ENCODE assay signal across 16 cellular contexts in the genomic region with DNA sequence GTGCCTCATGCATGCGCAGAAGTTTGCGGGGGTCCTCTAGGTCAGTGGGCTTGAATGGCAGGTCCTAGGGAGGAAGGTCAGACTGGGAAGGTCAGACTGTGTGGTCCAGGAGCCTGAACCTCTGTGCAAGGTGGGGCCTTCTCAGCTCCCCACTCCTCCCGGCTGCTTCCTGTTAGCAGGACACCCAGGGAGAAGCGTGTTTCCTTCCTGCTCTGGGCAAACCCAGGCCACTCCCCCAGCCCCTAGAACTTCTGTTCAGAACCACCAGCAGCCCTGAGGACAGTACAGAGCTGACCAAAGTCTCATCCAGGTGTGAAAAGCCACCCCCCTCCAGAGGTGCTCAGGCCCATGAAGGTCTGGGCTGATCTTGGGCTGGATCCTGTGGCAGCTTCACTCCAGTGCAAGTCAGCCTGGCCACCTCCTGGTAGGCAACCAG. TPM values are rescaled to one million over a fixed set of nuclear protein-coding genes. Genes with fewer than 3 reads are reported as not detected.
DNase-seq lines count a peak whose midpoint lies in the region; ATAC-seq, FAIRE-seq and TF ChIP-seq lines count a peak whose summit lies in the region.
"Had no signal": no experiment of that assay in that cellular context is flagged by ENCODE, and none has a peak within 500 bp of the region (broad histone marks: within the 10 kb centered on the region; RNA-seq: fewer than 3 reads in every experiment).

No MANE protein-coding gene starts in this region.

- H3K4me1 ChIP-seq in right lobe of liver (no peaks in the 10 kb centered on the region), HepG2 (ENCODE audit: insufficient read depth, low read length) (no peaks in the 10 kb centered on the region), mesenchymal stem cell (ENCODE audit: control insufficient read depth, insufficient read depth, low read depth, low read length) (peaks cover 5% of the 10 kb centered on the region)

- no peaks in the 10 kb centered on the region for H3K36me3 ChIP-seq in right lobe of liver
- H3K36me3 ChIP-seq in HepG2 (replicated peaks in 1 of 2; ENCODE audit: control insufficient read depth in 1 of 2, insufficient read depth in 2 of 2, low read length in 2 of 2) = no peaks in the 10 kb centered on the region
- H3K36me3 ChIP-seq in mesenchymal stem cell (ENCODE audit: control insufficient read depth in 1 of 2, insufficient read depth in 2 of 2, low read depth in 1 of 2, low read length in 2 of 2) = peaks cover 3 to 27% of the 10 kb centered on the region in 2 experiments

- no TSS peak for BruUV-seq in HepG2 (replicated peaks; lab: Mats Ljungman, UMichigan)

- DNase-seq in right lobe of liver (no peak), HepG2 (ENCODE audit: low spot score) (no peak), WTC11 (ENCODE audit: low spot score) (no peak), mesenchymal stem cell (no peak), substantia nigra (lab: John Stamatoyannopoulos, UW) (no peak), SKM-1 (lab: John Stamatoyannopoulos, UW; ENCODE audit: unreplicated experiment) (no peak)
- DNase-seq in stimulated activated naive B cell treated with anti-CD40 and anti-IgM and Interleukin-4, amounts not matched to agents 10 μg/mL and 1 μg/mL and 100 μg/mL, for 72 hours = no peak
- DNase-seq: CD4-positive, alpha-beta memory T cell; H9; MV-4-11; NCI-H1417; NCI-H1930; NCI-H526 treated with DMSO at 0.1 percent for 48 hours; RPMI8226 had no signal

- H3K79me1 ChIP-seq in mesenchymal stem cell (replicated peaks; ENCODE audit: low read length, poor library complexity, severe bottlenecking) = peaks cover 46% of the 10 kb centered on the region

- no peak overlapping the region for H3K4me3 Mint-ChIP-seq in WTC11
- H3K4me3 Mint-ChIP-seq in stimulated activated naive B cell treated with anti-CD40 and anti-IgM and Interleukin-4, amounts not matched to agents 10 μg/mL and 1 μg/mL and 100 μg/mL, for 72 hours = no peak overlapping the region
- H3K4me3 Mint-ChIP-seq: B cell; CD4-positive, alpha-beta memory T cell; H9 had no signal

- in situ Hi-C loops in HepG2 (cut with HindIII; ENCODE audit: extremely low pct_ligation_motif_present, low pct_unique_long_range_greater_than_20kb) = loop anchor here (10.0 kb wide), 1 partner anchor 216 kb away; no protein-coding TSS in a partner anchor

- H4K20me1 ChIP-seq in HepG2 (ENCODE audit: insufficient read depth, low read length) = no peaks in the 10 kb centered on the region

- no peak for FAIRE-seq in HepG2 (lab: Jason Lieb, UNC)

- H3K4me2 ChIP-seq in HepG2 (ENCODE audit: low read depth, low read length) (no peak overlapping the region), mesenchymal stem cell (ENCODE audit: low read length, poor library complexity, severe bottlenecking) (no peak overlapping the region)

- H4K91ac ChIP-seq in mesenchymal stem cell (ENCODE audit: low read length) = peak overlapping the region; percentile 52

- no peak for TF ChIP-seq CTCF in right lobe of liver (IDR thresholded peaks at IDR 0.05)
- no peak for TF ChIP-seq CTCF in HepG2 (CRISPR knock-in tag; IDR thresholded peaks at IDR 0.05)
- TF ChIP-seq CTCF in WTC11 (IDR thresholded peaks at IDR 0.05) = no peak

- H3K18ac ChIP-seq in mesenchymal stem cell (ENCODE audit: low read depth in 1 of 2, low read length in 2 of 2) = peak overlapping the region; percentile 26 to 28

- no peak overlapping the region for H3K27ac ChIP-seq in right lobe of liver
- H3K27ac ChIP-seq in HepG2 (ENCODE audit: extremely low read length, insufficient read depth, low read length) = no peak overlapping the region
- no peak overlapping the region for H3K27ac ChIP-seq in mesenchymal stem cell (ENCODE audit: low read length, poor library complexity, severe bottlenecking)
- peak overlapping the region; percentile 17 for H3K27ac ChIP-seq in substantia nigra (ENCODE audit: low read depth, low read length, poor library complexity, severe bottlenecking)

- H3K27me3 ChIP-seq in right lobe of liver (no peaks in the 10 kb centered on the region), HepG2 (ENCODE audit: control insufficient read depth in 1 of 2, insufficient read depth in 2 of 2, low read length in 2 of 2) (peaks cover 1 to 39% of the 10 kb centered on the region in 2 experiments; a peak in 4 of 5 replicates), mesenchymal stem cell (ENCODE audit: control insufficient read depth in 1 of 2, insufficient read depth in 1 of 2, low read length in 2 of 2) (no peaks in the 10 kb centered on the region)

- H3K9me3 Mint-ChIP-seq in WTC11 = peaks cover 4% of the 10 kb centered on the region; the same call in 1 of the 2 replicates
- H3K9me3 Mint-ChIP-seq in stimulated activated naive B cell treated with anti-CD40 and anti-IgM and Interleukin-4, amounts not matched to agents 10 μg/mL and 1 μg/mL and 100 μg/mL, for 72 hours = no peaks in the 10 kb centered on the region
- H3K9me3 Mint-ChIP-seq: CD4-positive, alpha-beta memory T cell had no signal

- H3K36me3 Mint-ChIP-seq in WTC11 = no peaks in the 10 kb centered on the region
- H3K36me3 Mint-ChIP-seq in stimulated activated naive B cell treated with anti-CD40 and anti-IgM and Interleukin-4, amounts not matched to agents 10 μg/mL and 1 μg/mL and 100 μg/mL, for 72 hours = no peaks in the 10 kb centered on the region
- H3K36me3 Mint-ChIP-seq: CD4-positive, alpha-beta memory T cell had no signal

- H2AK5ac ChIP-seq in mesenchymal stem cell (ENCODE audit: low read length, severe bottlenecking) = no peak overlapping the region

- H3K4ac ChIP-seq in mesenchymal stem cell (ENCODE audit: low read depth in 1 of 2, low read length in 2 of 2) = peak overlapping the region in 1 of 2 experiments; percentile 17

- no peak for TF ChIP-seq EP300 in HepG2 (IDR thresholded peaks at IDR 0.05; ENCODE audit: low read depth in 2 of 2, low read length in 2 of 2)
- TF ChIP-seq EP300 in HepG2 (CRISPR knock-in tag; IDR thresholded peaks at IDR 0.05; ENCODE audit: borderline replicate concordance) = no peak

- H2AFZ ChIP-seq in HepG2 (ENCODE audit: low read length) = no peak overlapping the region
- H2AFZ ChIP-seq in mesenchymal stem cell (ENCODE audit: low read depth, low read length) = no peak overlapping the region

- H3K4me3 ChIP-seq in right lobe of liver (no peak overlapping the region), HepG2 (replicated peaks in 1 of 3; ENCODE audit: insufficient read depth in 1 of 3, low read depth in 2 of 3, low read length in 3 of 3) (no peak overlapping the region), mesenchymal stem cell (ENCODE audit: insufficient read depth in 1 of 2, low read depth in 1 of 2, low read length in 2 of 2) (no peak overlapping the region)

- peaks cover 7% of the 10 kb centered on the region for H3K4me1 Mint-ChIP-seq in WTC11
- no peaks in the 10 kb centered on the region for H3K4me1 Mint-ChIP-seq in stimulated activated naive B cell treated with anti-CD40 and anti-IgM and Interleukin-4, amounts not matched to agents 10 μg/mL and 1 μg/mL and 100 μg/mL, for 72 hours
- H3K4me1 Mint-ChIP-seq: B cell had no signal

- CTCF ChIA-PET in HepG2 (lab: Yijun Ruan, JAX; ENCODE audit: low intra/inter-chr PET ratio, low total read pairs) (no interaction called here), WTC11 (lab: Charles Lee) (interaction anchor here (0.9 to 2.5 kb wide), 5 partner anchors 9 to 224 kb away, joined by 3 to 11 read pairs (median 5); no protein-coding TSS in a partner anchor)

- H2BK15ac ChIP-seq in mesenchymal stem cell (ENCODE audit: low read depth, poor library complexity, severe bottlenecking) = peak overlapping the region; percentile 6

- no peak overlapping the region for H4K8ac ChIP-seq in mesenchymal stem cell (ENCODE audit: low read length)

- H3K79me2 ChIP-seq in HepG2 (ENCODE audit: insufficient read depth, low read length) = no peaks in the 10 kb centered on the region

- POLR2A ChIA-PET in HepG2 (lab: Yijun Ruan, JAX) (no interaction called here), WTC11 (lab: Charles Lee) (no interaction called here)

- TF ChIP-seq POLR2A in right lobe of liver (IDR thresholded peaks at IDR 0.05) (no peak), HepG2 (IDR thresholded peaks at IDR 0.05; ENCODE audit: insufficient read depth in 1 of 2, low read depth in 2 of 2, low read length in 2 of 2) (no peak)

- ATAC-seq in right lobe of liver (peak in 3 of 4 donors; percentile 14 to 23 (median 16)), HepG2 (no peak), WTC11 (peak; percentile 23; the same call in 1 of the 2 replicates), GM19035 (IDR thresholded peaks at IDR 0.05; ENCODE audit: unreplicated experiment) (no peak)
- ATAC-seq in stimulated activated naive B cell treated with anti-CD40 and anti-IgM and Interleukin-4, amounts not matched to agents 10 μg/mL and 1 μg/mL and 100 μg/mL, for 72 hours (replicated peaks) = no peak

- H3K23ac ChIP-seq in mesenchymal stem cell (ENCODE audit: low read length in 2 of 2) = no peak overlapping the region

- no peak overlapping the region for H3K27ac Mint-ChIP-seq in WTC11
- no peak overlapping the region for H3K27ac Mint-ChIP-seq in stimulated activated naive B cell treated with anti-CD40 and anti-IgM and Interleukin-4, amounts not matched to agents 10 μg/mL and 1 μg/mL and 100 μg/mL, for 72 hours
- H3K27ac Mint-ChIP-seq: B cell, H9 had no signal

- H3K9ac ChIP-seq in HepG2 (ENCODE audit: insufficient read depth, low read depth, low read length) (no peak overlapping the region), mesenchymal stem cell (ENCODE audit: low read length) (no peak overlapping the region)

- no peak overlapping the region for H2BK5ac ChIP-seq in mesenchymal stem cell (ENCODE audit: low read depth, low read length, poor library complexity, severe bottlenecking)

- intact Hi-C loops in right lobe of liver (cut with DNase I) (no loop called here), HepG2 (cut with micrococcal nuclease; ENCODE audit: unreplicated experiment) (no loop called here)

- no peak overlapping the region for H2BK120ac ChIP-seq in mesenchymal stem cell (ENCODE audit: low read depth, low read length)

- peak overlapping the region in 1 of 2 experiments; percentile 35 for H3K14ac ChIP-seq in mesenchymal stem cell (ENCODE audit: low read length in 2 of 2)

- no CpG with 5 or more reads among the region's 4 CpGs for WGBS in right lobe of liver (ENCODE audit: insufficient coverage, low coverage, low lambda C conversion rate, missing lambda C conversion rate)
- WGBS in HepG2 (ENCODE audit: low lambda C conversion rate) = 60% methylated on average over 1 of the region's 4 CpGs
- 74% methylated on average over 4 of the region's 4 CpGs for WGBS in mesenchymal stem cell

- H3K27me3 Mint-ChIP-seq in WTC11 (ENCODE audit: low read depth) = no peaks in the 10 kb centered on the region
- H3K27me3 Mint-ChIP-seq in stimulated activated naive B cell treated with anti-CD40 and anti-IgM and Interleukin-4, amounts not matched to agents 10 μg/mL and 1 μg/mL and 100 μg/mL, for 72 hours = no peaks in the 10 kb centered on the region
- H3K27me3 Mint-ChIP-seq: B cell; CD4-positive, alpha-beta memory T cell had no signal

- TF ChIP-seq RAD21 in HepG2 (CRISPR knock-in tag; IDR thresholded peaks at IDR 0.05) = no peak

- H2BK12ac ChIP-seq in mesenchymal stem cell (ENCODE audit: low read length in 2 of 2) = peak overlapping the region; percentile 9 to 21

- H3K9me3 ChIP-seq in right lobe of liver (no peaks in the 10 kb centered on the region), HepG2 (ENCODE audit: low read length) (no peaks in the 10 kb centered on the region), mesenchymal stem cell (ENCODE audit: control insufficient read depth, low read length) (no peaks in the 10 kb centered on the region)

RNA-seq across cellular contexts. Expression of a gene that starts 29.9 kb away (rescaled TPM):
- total RNA-seq in right lobe of liver = 1 to 10 TPM; 2.1 to 7.4 (median 3.7) TPM
- total RNA-seq in HepG2 (2016; rRNA removed; fragmentation: Illumina TruSeq; extraction: Trizol) = 0.01 TPM in 1 of 2 replicates, not detected in the other
- not detected in 2 replicates for total RNA-seq in HepG2 (2016; cell fraction: cytosol; rRNA removed; fragmentation: Illumina TruSeq; extraction: Trizol; ENCODE audit: low read depth)
- 0.02 TPM in 1 of 2 replicates, not detected in the other for total RNA-seq in HepG2 (2016; cell fraction: insoluble cytoplasmic fraction; rRNA removed; fragmentation: Illumina TruSeq; extraction: Trizol)
- total RNA-seq in HepG2 (2016; cell fraction: membrane; rRNA removed; fragmentation: Illumina TruSeq; extraction: Trizol) = under 0.01 TPM in 1 of 2 replicates, not detected in the other
- not detected in 2 replicates for total RNA-seq in HepG2 (2016; cell fraction: nucleus; rRNA removed; fragmentation: Illumina TruSeq; extraction: Trizol)
- 0.04 TPM in 1 of 2 replicates, not detected in the other for polyA plus RNA-seq in HepG2 (2011; rRNA removed)
- not detected in 2 replicates for polyA plus RNA-seq in HepG2 (2011; cell fraction: cytosol; rRNA removed)
- 0.03 TPM in 1 of 2 replicates, not detected in the other for polyA plus RNA-seq in HepG2 (2011; cell fraction: nucleus; rRNA removed)
- polyA plus RNA-seq in HepG2 (2012) = 0.01 TPM in 2 replicates
- not detected in 2 replicates for polyA plus RNA-seq in HepG2 (2016; cell fraction: cytosol; fragmentation: Illumina TruSeq; extraction: Trizol; ENCODE audit: low read depth)
- polyA plus RNA-seq in HepG2 (2016; cell fraction: insoluble cytoplasmic fraction; fragmentation: Illumina TruSeq; extraction: Trizol; ENCODE audit: low read depth) = not detected in 2 replicates
- not detected in 2 replicates for polyA plus RNA-seq in HepG2 (2016; cell fraction: membrane; fragmentation: Illumina TruSeq; extraction: Trizol; ENCODE audit: low read depth)
- not detected in 2 replicates for polyA plus RNA-seq in HepG2 (2016; cell fraction: nucleus; fragmentation: Illumina TruSeq; extraction: Trizol; ENCODE audit: insufficient read depth, low read depth)
- 0.04 and 0.75 TPM in 2 replicates for polyA minus RNA-seq in HepG2 (2011; rRNA and poly(A)+ RNA removed; ENCODE audit: low replicate concordance)
- polyA minus RNA-seq in HepG2 (2011; cell fraction: cytosol; rRNA and poly(A)+ RNA removed) = not detected in 2 replicates
- not detected in 2 replicates for polyA minus RNA-seq in HepG2 (2011; cell fraction: nucleus; rRNA and poly(A)+ RNA removed)
- total RNA-seq in WTC11 (2021) = 41.0 to 51.0 TPM (median 46.2 TPM) in 3 replicates
- polyA plus RNA-seq in mesenchymal stem cell (2013, experiment 1 of 2) = 51.4 TPM
- 45.4 TPM for polyA plus RNA-seq in mesenchymal stem cell (2013, experiment 2 of 2)

Comparison
In these comparisons a context has a peak if more than half of its experiments do, and no peak if none do; other contexts are left out.
1. ATAC-seq: peak in right lobe of liver (3 of 4) and WTC11 (single experiment); none in HepG2 (single experiment), stimulated activated naive B cell treated with anti-CD40 and anti-IgM and Interleukin-4, amounts not matched to agents 10 μg/mL and 1 μg/mL and 100 μg/mL, for 72 hours (0 of 2) and GM19035 (single experiment).